8 cellular contexts compared by ENCODE assay signal in genomic region chr22:50326959-50327710, GRCh38. TPM values are rescaled to one million over a fixed set of nuclear protein-coding genes. Genes with fewer than 3 reads are reported as not detected.
DNase-seq lines count a peak whose midpoint lies in the region; ATAC-seq and TF ChIP-seq lines count a peak whose summit lies in the region.

Gene DENND6B (minus strand): TSS chr22:50327012. CDS start chr22:50326988, 24 bp downstream.

- no peaks in the 10 kb centered on the region for H3K27me3 ChIP-seq in CD4-positive, CD25-positive, alpha-beta regulatory T cell (ENCODE audit: control insufficient read depth, insufficient read depth, low read length)

- peaks cover 13% of the 10 kb centered on the region for H3K4me1 ChIP-seq in CD4-positive, CD25-positive, alpha-beta regulatory T cell (ENCODE audit: control insufficient read depth, insufficient read depth, low read length, poor library complexity, severe bottlenecking)

- H3K4me3 Mint-ChIP-seq in CD4-positive, CD25-positive, alpha-beta regulatory T cell, result peak within 1 kb of the TSS; percentile 84 to 95 (median 88)
- H3K4me3 Mint-ChIP-seq in naive thymus-derived CD8-positive, alpha-beta T cell, result peak within 1 kb of the TSS; percentile 78 to 89 (median 82)
- H3K4me3 Mint-ChIP-seq in stimulated activated naive CD8-positive, alpha-beta T cell treated with anti-CD3 and anti-CD28 coated beads, Interleukin-15, amount 100 ng/mL, for 72 hours, result peak within 1 kb of the TSS; percentile 86 to 91

- H3K27ac Mint-ChIP-seq in CD4-positive, CD25-positive, alpha-beta regulatory T cell, result peak within 1 kb of the TSS; percentile 38 to 68 (median 51)
- H3K27ac Mint-ChIP-seq in naive thymus-derived CD8-positive, alpha-beta T cell, result peak within 1 kb of the TSS; percentile 44 to 85 (median 80)
- H3K27ac Mint-ChIP-seq in stimulated activated naive CD8-positive, alpha-beta T cell treated with anti-CD3 and anti-CD28 coated beads, Interleukin-15, amount 100 ng/mL, for 72 hours, result peak within 1 kb of the TSS; percentile 87 to 90

- peak; percentile 61 to 68 (median 62) for DNase-seq in CD4-positive, CD25-positive, alpha-beta regulatory T cell
- DNase-seq in HK-2 (ENCODE audit: unreplicated experiment) (peak; percentile 75), fibroblast of mammary gland (ENCODE audit: low read depth) (peak; percentile 62)
- peak; percentile 20 to 65 for DNase-seq in activated T-helper 1 cell treated with anti-CD3 and anti-CD28 coated beads, Interleukin-2, amount 50 U/mL, for 16 hours (ENCODE audit: low read depth in 1 of 2, low spot score in 1 of 2)
- peak; percentile 20 to 77 (median 66) for DNase-seq in naive thymus-derived CD8-positive, alpha-beta T cell
- DNase-seq in stimulated activated naive CD8-positive, alpha-beta T cell treated with anti-CD3 and anti-CD28 coated beads, Interleukin-15, amount 100 ng/mL, for 72 hours, result peak; percentile 66 to 71

- no peaks in the 10 kb centered on the region for H3K9me3 Mint-ChIP-seq in CD4-positive, CD25-positive, alpha-beta regulatory T cell
- H3K9me3 Mint-ChIP-seq in naive thymus-derived CD8-positive, alpha-beta T cell, result no peaks in the 10 kb centered on the region
- no peaks in the 10 kb centered on the region for H3K9me3 Mint-ChIP-seq in stimulated activated naive CD8-positive, alpha-beta T cell treated with anti-CD3 and anti-CD28 coated beads, Interleukin-15, amount 100 ng/mL, for 72 hours

- H3K4me1 Mint-ChIP-seq in CD4-positive, CD25-positive, alpha-beta regulatory T cell, result peaks cover 0 to 10% (median 5%) of the 10 kb centered on the region in 4 donors
- peaks cover 7 to 14% (median 12%) of the 10 kb centered on the region in 4 donors for H3K4me1 Mint-ChIP-seq in naive thymus-derived CD8-positive, alpha-beta T cell
- H3K4me1 Mint-ChIP-seq in stimulated activated naive CD8-positive, alpha-beta T cell treated with anti-CD3 and anti-CD28 coated beads, Interleukin-15, amount 100 ng/mL, for 72 hours, result peaks cover 20% of the 10 kb centered on the region

- TF ChIP-seq CTCF in fibroblast of mammary gland (conservative IDR thresholded peaks at IDR 0.05; ENCODE audit: control insufficient read depth, insufficient read depth, low read depth, low read length), result no peak

- peaks cover 16% of the 10 kb centered on the region for H3K27me3 Mint-ChIP-seq in CD4-positive, CD25-positive, alpha-beta regulatory T cell
- peaks cover 0 to 3% (median 0%) of the 10 kb centered on the region in 5 donors for H3K27me3 Mint-ChIP-seq in naive thymus-derived CD8-positive, alpha-beta T cell
- H3K27me3 Mint-ChIP-seq in stimulated activated naive CD8-positive, alpha-beta T cell treated with anti-CD3 and anti-CD28 coated beads, Interleukin-15, amount 100 ng/mL, for 72 hours, result peaks cover 12% of the 10 kb centered on the region

- POLR2A ChIA-PET in naive thymus-derived CD8-positive, alpha-beta T cell (lab: Charles Lee), result interaction anchor here (0.7 to 4.0 kb wide), 9 partner anchors 13 to 294 kb away, joined by 3 to 15 read pairs (median 4); partner anchors contain the start of genes HDAC10 and LMF2

- no peak within 1 kb of the TSS for H3K4me3 ChIP-seq in CD4-positive, CD25-positive, alpha-beta regulatory T cell (ENCODE audit: low read depth, low read length)
- H3K4me3 ChIP-seq in fibroblast of mammary gland (ENCODE audit: control insufficient read depth, low read depth, low read length), result peak within 1 kb of the TSS; percentile 57

- peak within 1 kb of the TSS; percentile 41 for H3K27ac ChIP-seq in CD4-positive, CD25-positive, alpha-beta regulatory T cell (ENCODE audit: insufficient read depth, low read length, poor library complexity, severe bottlenecking)

- peak; percentile 88 to 93 for ATAC-seq in CD4-positive, CD25-positive, alpha-beta regulatory T cell (ENCODE audit: low read depth in 2 of 2)
- ATAC-seq in GM19351 (IDR thresholded peaks at IDR 0.05; ENCODE audit: unreplicated experiment), result peak; percentile 80
- ATAC-seq in naive thymus-derived CD8-positive, alpha-beta T cell, result peak; percentile 92 to 93
- ATAC-seq in stimulated activated naive CD8-positive, alpha-beta T cell treated with anti-CD3 and anti-CD28 coated beads, Interleukin-15, amount 100 ng/mL, for 72 hours, result peak; percentile 95

- no peaks in the 10 kb centered on the region for H3K9me3 ChIP-seq in CD4-positive, CD25-positive, alpha-beta regulatory T cell (ENCODE audit: control insufficient read depth in 2 of 2, low read length in 2 of 2)

- no peaks in the 10 kb centered on the region for H3K36me3 ChIP-seq in CD4-positive, CD25-positive, alpha-beta regulatory T cell (ENCODE audit: control insufficient read depth, insufficient read depth, low read length)

- H3K36me3 Mint-ChIP-seq in CD4-positive, CD25-positive, alpha-beta regulatory T cell, result no peaks in the 10 kb centered on the region
- H3K36me3 Mint-ChIP-seq in naive thymus-derived CD8-positive, alpha-beta T cell, result peaks cover 0 to 1% (median 0%) of the 10 kb centered on the region in 3 donors

TF ChIP-seq in PFSK-1, 5 proteins besides CTCF, POLR2A, EP300 and RAD21:
- peak; percentile 65 for TF ChIP-seq POLR2AphosphoS5 (IDR thresholded peaks at IDR 0.05; ENCODE audit: low read depth, low read length)
- TF ChIP-seq TAF1 (IDR thresholded peaks at IDR 0.05; ENCODE audit: borderline replicate concordance, insufficient read depth, low read length), result peak; percentile 46; the same call in 1 of the 2 replicates
- TF ChIP-seq FOXP2 (optimal IDR thresholded peaks at IDR 0.05; ENCODE audit: borderline replicate concordance, extremely low read depth, extremely low read length, insufficient read depth), result no peak
- TF ChIP-seq SIN3A (IDR thresholded peaks at IDR 0.05; ENCODE audit: borderline replicate concordance, insufficient read depth, low read length), result no peak
- no peak for TF ChIP-seq REST (IDR thresholded peaks at IDR 0.05; ENCODE audit: insufficient read depth in 1 of 2, low read depth in 2 of 2, low read length in 2 of 2)

RNA-seq across cellular contexts. Expression of gene DENND6B, which starts in this region (rescaled TPM):
- 2.1 TPM for total RNA-seq in CD4-positive, CD25-positive, alpha-beta regulatory T cell
- under 1 TPM; 0.48 to 0.69 (median 0.53) TPM for polyA plus RNA-seq in CD4-positive, CD25-positive, alpha-beta regulatory T cell
- 6.6 TPM for polyA plus RNA-seq in PFSK-1 (2012; ENCODE audit: insufficient read length, low read depth)
- 1 to 10 TPM; 7.0 to 9.1 TPM for total RNA-seq in naive thymus-derived CD8-positive, alpha-beta T cell
- polyA plus RNA-seq in naive thymus-derived CD8-positive, alpha-beta T cell, result 1 to 10 TPM in 2 of 3 donors, under 1 TPM in 1; 0.53 to 1.1 (median 1.0) TPM
